In genomic region chr10:123129553-123130271, GRCh38 we compare ENCODE assay signal across 30 cellular contexts. TPM values are rescaled to one million over a fixed set of nuclear protein-coding genes. Genes with fewer than 3 reads are reported as not detected.
DNase-seq lines count a peak whose midpoint lies in the region; ATAC-seq, FAIRE-seq and TF ChIP-seq lines count a peak whose summit lies in the region.
"Had no signal": no experiment of that assay in that cellular context is flagged by ENCODE, and none has a peak within 500 bp of the region (broad histone marks: within the 10 kb centered on the region; RNA-seq: fewer than 3 reads in every experiment).

No MANE protein-coding gene starts in this region.

- ATAC-seq in stimulated activated naive CD8-positive, alpha-beta T cell treated with anti-CD3 and anti-CD28 coated beads, Interleukin-15, Interleukin-2, amounts not matched to agents 100 U/mL and 50 U/mL, for 24 hours, result peak; percentile 28
- ATAC-seq in stimulated activated naive CD8-positive, alpha-beta T cell treated with anti-CD3 and anti-CD28 coated beads, Interleukin-15, amount 100 ng/mL, for 72 hours, result no peak
- ATAC-seq in foreskin keratinocyte, result peak; percentile 46
- no peak for ATAC-seq in GM19351 (IDR thresholded peaks at IDR 0.05; ENCODE audit: unreplicated experiment)
- ATAC-seq: heart left ventricle; naive thymus-derived CD4-positive, alpha-beta T cell had no signal

- H3K9me3 Mint-ChIP-seq in stimulated activated naive CD8-positive, alpha-beta T cell treated with anti-CD3 and anti-CD28 coated beads, Interleukin-15, amount 100 ng/mL, for 72 hours, result no peaks in the 10 kb centered on the region
- H3K9me3 Mint-ChIP-seq: central memory CD8-positive, alpha-beta T cell had no signal

- H3K27ac Mint-ChIP-seq in stimulated activated naive CD8-positive, alpha-beta T cell treated with anti-CD3 and anti-CD28 coated beads, Interleukin-15, amount 100 ng/mL, for 72 hours, result no peak overlapping the region
- H3K27ac Mint-ChIP-seq: activated naive CD8-positive, alpha-beta T cell; naive thymus-derived CD4-positive, alpha-beta T cell had no signal

- no peaks in the 10 kb centered on the region for H3K4me1 ChIP-seq in foreskin keratinocyte
- peaks cover 0 to 22% of the 10 kb centered on the region in 2 donors for H3K4me1 ChIP-seq in right atrium auricular region

- no peak for DNase-seq in stimulated activated naive CD8-positive, alpha-beta T cell treated with anti-CD3 and anti-CD28 coated beads, Interleukin-15, Interleukin-2, amounts not matched to agents 100 U/mL and 50 U/mL, for 24 hours
- no peak for DNase-seq in stimulated activated naive CD8-positive, alpha-beta T cell treated with anti-CD3 and anti-CD28 coated beads, Interleukin-15, amount 100 ng/mL, for 72 hours
- DNase-seq in RCC 7860 (ENCODE audit: low spot score) (peak; percentile 63), foreskin keratinocyte (peak in 1 of 2 donors; percentile 38), urothelium cell line (ENCODE audit: low spot score) (no peak), right atrium auricular region (ENCODE audit: low spot score) (no peak), NCI-H1694 treated with DMSO at 0.1 percent for 48 hours (lab: John Stamatoyannopoulos, UW) (no peak)
- DNase-seq: activated CD4-positive, alpha-beta T cell treated with anti-CD3 and anti-CD28 coated beads, Interleukin-2, amount 50 U/mL, for 48 hours; activated CD4-positive, CD25-positive, alpha-beta regulatory T cell; activated CD8-positive, alpha-beta memory T cell treated with anti-CD3 and anti-CD28 coated beads, Interleukin-2, amount 50 U/mL, for 4 hours; C1 segment of cervical spinal cord; Caco-2; dermis blood vessel endothelial cell; heart left ventricle; mesendoderm; naive thymus-derived CD4-positive, alpha-beta T cell; NCI-H1694; NCI-H526 treated with DMSO at 0.1 percent for 48 hours; occipital lobe; stimulated activated CD4-positive, alpha-beta T cell treated with anti-CD3 and anti-CD28 coated beads, Interleukin-2, amount 100 ng/mL, for 24 hours; SW 1271 had no signal

- H3K4me3 ChIP-seq in right atrium auricular region, result no peak overlapping the region
- H3K4me3 ChIP-seq: heart left ventricle, smooth muscle cell, suprapubic skin, vagina had no signal

- FAIRE-seq in RCC 7860 (lab: Jason Lieb, UNC) (no peak), urothelium cell line (lab: Jason Lieb, UNC) (peak; percentile 32)
- FAIRE-seq: astrocyte, GM12891 had no signal

- peaks cover 90% of the 10 kb centered on the region for H3K27me3 Mint-ChIP-seq in stimulated activated naive CD8-positive, alpha-beta T cell treated with anti-CD3 and anti-CD28 coated beads, Interleukin-15, amount 100 ng/mL, for 72 hours

- H3K4me3 Mint-ChIP-seq in stimulated activated naive CD8-positive, alpha-beta T cell treated with anti-CD3 and anti-CD28 coated beads, Interleukin-15, amount 100 ng/mL, for 72 hours, result no peak overlapping the region
- H3K4me3 Mint-ChIP-seq: activated naive CD8-positive, alpha-beta T cell; central memory CD8-positive, alpha-beta T cell; naive thymus-derived CD4-positive, alpha-beta T cell had no signal

- peaks cover 80% of the 10 kb centered on the region for H3K27me3 ChIP-seq in foreskin keratinocyte
- peaks cover 21 to 29% of the 10 kb centered on the region in 2 donors for H3K27me3 ChIP-seq in right atrium auricular region
- H3K27me3 ChIP-seq: vagina had no signal

- H3K4me1 Mint-ChIP-seq in stimulated activated naive CD8-positive, alpha-beta T cell treated with anti-CD3 and anti-CD28 coated beads, Interleukin-15, amount 100 ng/mL, for 72 hours, result peaks cover 23% of the 10 kb centered on the region

- H3K9me3 ChIP-seq in right atrium auricular region, result peaks cover 0 to 13% of the 10 kb centered on the region in 2 donors
- H3K9me3 ChIP-seq: Caco-2, suprapubic skin, vagina had no signal

- TF ChIP-seq CTCF in foreskin keratinocyte (conservative IDR thresholded peaks at IDR 0.05), result no peak
- TF ChIP-seq CTCF in right atrium auricular region (IDR thresholded peaks at IDR 0.05), result no peak

- no peaks in the 10 kb centered on the region for H3K36me3 ChIP-seq in right atrium auricular region
- H3K36me3 ChIP-seq: heart left ventricle, suprapubic skin, vagina had no signal

- H3K27ac ChIP-seq in foreskin keratinocyte (no peak overlapping the region), right atrium auricular region (no peak overlapping the region)
- H3K27ac ChIP-seq: heart left ventricle, HL-60, suprapubic skin, vagina had no signal

RNA-seq across cellular contexts. Expression of gene HMX3, which starts 6.1 kb away (rescaled TPM):
- total RNA-seq in foreskin keratinocyte (not detected in 2 replicates), right atrium auricular region (not detected)
- polyA plus RNA-seq in foreskin keratinocyte, result not detected in 2 replicates
- total RNA-seq: astrocyte; Caco-2; dermis blood vessel endothelial cell; naive thymus-derived CD4-positive, alpha-beta T cell; occipital lobe; smooth muscle cell; suprapubic skin; vagina had no signal
- polyA plus RNA-seq: heart left ventricle; naive thymus-derived CD4-positive, alpha-beta T cell; smooth muscle cell had no signal

RNA-seq across cellular contexts. Expression of gene HMX2, which starts 18.2 kb away (rescaled TPM):
- total RNA-seq in foreskin keratinocyte, result not detected in 2 replicates
- polyA plus RNA-seq in foreskin keratinocyte, result not detected in 2 replicates
- not detected for total RNA-seq in right atrium auricular region
- total RNA-seq: astrocyte; dermis blood vessel endothelial cell; heart left ventricle; naive thymus-derived CD4-positive, alpha-beta T cell; occipital lobe; smooth muscle cell; suprapubic skin; vagina had no signal
- polyA plus RNA-seq: heart left ventricle, smooth muscle cell had no signal

RNA-seq across cellular contexts. Expression of gene BUB3, which starts 24.5 kb away (rescaled TPM):
- total RNA-seq in foreskin keratinocyte (158 and 174 TPM in 2 replicates), right atrium auricular region (10 to 100 TPM; 35.4 to 36.9 TPM)
- polyA plus RNA-seq in foreskin keratinocyte, result 89.1 and 111 TPM in 2 replicates

Comparison
In these comparisons a context has a peak if more than half of its experiments do, and no peak if none do; other contexts are left out.
1. ATAC-seq: peak in stimulated activated naive CD8-positive, alpha-beta T cell treated with anti-CD3 and anti-CD28 coated beads, Interleukin-15, Interleukin-2, amounts not matched to agents 100 U/mL and 50 U/mL, for 24 hours (single experiment) and foreskin keratinocyte (single experiment); none in stimulated activated naive CD8-positive, alpha-beta T cell treated with anti-CD3 and anti-CD28 coated beads, Interleukin-15, amount 100 ng/mL, for 72 hours (single experiment) and GM19351 (single experiment).